ENCODE assay signal across 2 cellular contexts in the genomic region with DNA sequence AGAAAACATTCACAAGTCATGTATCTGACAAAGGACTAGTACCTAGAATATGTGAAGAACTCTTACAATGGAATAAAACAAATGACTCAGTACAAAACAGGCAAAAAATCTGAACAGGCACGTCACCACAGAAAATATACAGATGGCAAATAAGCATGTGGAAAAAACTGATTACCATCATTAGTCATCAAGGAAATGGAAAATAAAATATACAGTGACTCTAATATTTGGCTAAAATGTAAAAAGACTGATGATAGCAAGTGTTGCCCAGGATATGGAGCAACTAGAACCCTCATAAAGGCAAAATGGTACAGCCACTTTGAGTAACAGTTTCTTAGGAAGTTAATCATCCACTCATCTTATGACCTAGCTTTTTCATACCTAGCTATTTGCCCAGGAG.
TF ChIP-seq lines count a peak whose summit lies in the region.

No MANE protein-coding gene starts in this region.

TF ChIP-seq in SK-N-SH, 30 proteins besides CTCF, POLR2A, EP300 and RAD21 (continued from another document):
- TF ChIP-seq, protein P1, sequence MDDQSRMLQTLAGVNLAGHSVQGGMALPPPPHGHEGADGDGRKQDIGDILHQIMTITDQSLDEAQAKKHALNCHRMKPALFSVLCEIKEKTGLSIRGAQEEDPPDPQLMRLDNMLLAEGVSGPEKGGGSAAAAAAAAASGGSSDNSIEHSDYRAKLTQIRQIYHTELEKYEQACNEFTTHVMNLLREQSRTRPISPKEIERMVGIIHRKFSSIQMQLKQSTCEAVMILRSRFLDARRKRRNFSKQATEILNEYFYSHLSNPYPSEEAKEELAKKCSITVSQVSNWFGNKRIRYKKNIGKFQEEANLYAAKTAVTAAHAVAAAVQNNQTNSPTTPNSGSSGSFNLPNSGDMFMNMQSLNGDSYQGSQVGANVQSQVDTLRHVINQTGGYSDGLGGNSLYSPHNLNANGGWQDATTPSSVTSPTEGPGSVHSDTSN (IDR thresholded peaks at IDR 0.05): peak; percentile 16; the same call in 1 of the 2 replicates
- TF ChIP-seq EZH2phosphoT487 (IDR thresholded peaks at IDR 0.05; ENCODE audit: borderline replicate concordance, low read depth) (no peak), FOSL2 (IDR thresholded peaks at IDR 0.05; ENCODE audit: borderline replicate concordance, low read depth) (0 out of 2 replicates have a peak, but pooled peaks have one; percentile 9)
TF ChIP-seq in SK-N-SH: peak in this region for 3.

TF ChIP-seq in SK-N-SH treated with all-trans-retinoic acid at 6 μM for 48 hours, 23 proteins besides CTCF, POLR2A, EP300 and RAD21 (continued from another document):
- no peak for TF ChIP-seq CREB5 (CRISPR knock-in tag; IDR thresholded peaks at IDR 0.05; ENCODE audit: low read depth)
- no peak for TF ChIP-seq PATZ1 (CRISPR knock-in tag; IDR thresholded peaks at IDR 0.05; ENCODE audit: borderline replicate concordance)
- no peak for TF ChIP-seq TCF4 (CRISPR knock-in tag; IDR thresholded peaks at IDR 0.05; ENCODE audit: borderline replicate concordance)
- no peak for TF ChIP-seq ZC3H10 (CRISPR knock-in tag; IDR thresholded peaks at IDR 0.05)
- TF ChIP-seq ZFP3 (CRISPR knock-in tag; IDR thresholded peaks at IDR 0.05): no peak
- TF ChIP-seq ARNTL (CRISPR knock-in tag; IDR thresholded peaks at IDR 0.05; ENCODE audit: borderline replicate concordance, low read depth): no peak
